ENCODE assay signal across 1 cellular context in the genomic region with DNA sequence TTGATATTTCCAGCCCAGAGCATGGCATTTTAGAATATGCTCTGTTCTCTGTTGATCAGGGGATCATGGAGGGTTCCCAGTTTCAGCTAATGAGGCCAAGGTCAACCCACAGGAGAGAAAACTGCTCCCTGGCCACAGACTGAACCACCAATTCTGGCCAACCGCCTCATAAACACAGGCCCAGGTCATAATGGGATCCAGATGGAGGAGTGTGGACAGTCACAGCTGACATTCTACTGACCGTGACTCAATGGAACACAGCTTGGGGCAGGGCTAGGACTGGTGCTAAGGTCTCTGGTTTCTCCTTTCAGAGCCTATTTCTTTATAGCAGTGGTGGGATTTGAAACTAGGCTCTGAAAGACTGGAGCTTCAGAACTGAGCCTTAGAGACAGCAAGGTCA.
TF ChIP-seq lines count a peak whose summit lies in the region.

No MANE protein-coding gene starts in this region.

TF ChIP-seq in SK-N-SH, 30 proteins besides CTCF, POLR2A, EP300 and RAD21 (continued from another document):
- TF ChIP-seq POLR2AphosphoS5 (IDR thresholded peaks at IDR 0.05; ENCODE audit: low read depth, low read length), result peak; percentile 52; the same call in 1 of the 2 replicates
- TF ChIP-seq, protein P1, sequence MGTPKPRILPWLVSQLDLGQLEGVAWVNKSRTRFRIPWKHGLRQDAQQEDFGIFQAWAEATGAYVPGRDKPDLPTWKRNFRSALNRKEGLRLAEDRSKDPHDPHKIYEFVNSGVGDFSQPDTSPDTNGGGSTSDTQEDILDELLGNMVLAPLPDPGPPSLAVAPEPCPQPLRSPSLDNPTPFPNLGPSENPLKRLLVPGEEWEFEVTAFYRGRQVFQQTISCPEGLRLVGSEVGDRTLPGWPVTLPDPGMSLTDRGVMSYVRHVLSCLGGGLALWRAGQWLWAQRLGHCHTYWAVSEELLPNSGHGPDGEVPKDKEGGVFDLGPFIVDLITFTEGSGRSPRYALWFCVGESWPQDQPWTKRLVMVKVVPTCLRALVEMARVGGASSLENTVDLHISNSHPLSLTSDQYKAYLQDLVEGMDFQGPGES (IDR thresholded peaks at IDR 0.05; ENCODE audit: low read depth, low read length), result no peak
- peak; percentile 97 for TF ChIP-seq TCF12 (IDR thresholded peaks at IDR 0.05)
- no peak for TF ChIP-seq ELF1 (IDR thresholded peaks at IDR 0.05)
- TF ChIP-seq NFIC (IDR thresholded peaks at IDR 0.05; ENCODE audit: borderline replicate concordance), result no peak; the same call in 1 of the 2 replicates
- peak; percentile 65 for TF ChIP-seq CHD2 (IDR thresholded peaks at IDR 0.05; ENCODE audit: low read length, partially characterized antibody)
- TF ChIP-seq, protein P2, sequence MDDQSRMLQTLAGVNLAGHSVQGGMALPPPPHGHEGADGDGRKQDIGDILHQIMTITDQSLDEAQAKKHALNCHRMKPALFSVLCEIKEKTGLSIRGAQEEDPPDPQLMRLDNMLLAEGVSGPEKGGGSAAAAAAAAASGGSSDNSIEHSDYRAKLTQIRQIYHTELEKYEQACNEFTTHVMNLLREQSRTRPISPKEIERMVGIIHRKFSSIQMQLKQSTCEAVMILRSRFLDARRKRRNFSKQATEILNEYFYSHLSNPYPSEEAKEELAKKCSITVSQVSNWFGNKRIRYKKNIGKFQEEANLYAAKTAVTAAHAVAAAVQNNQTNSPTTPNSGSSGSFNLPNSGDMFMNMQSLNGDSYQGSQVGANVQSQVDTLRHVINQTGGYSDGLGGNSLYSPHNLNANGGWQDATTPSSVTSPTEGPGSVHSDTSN (IDR thresholded peaks at IDR 0.05), result peak; percentile 24; the same call in 1 of the 2 replicates
